In genomic region chr7:87345962-87346371, GRCh38 we compare ENCODE assay signal across 8 cellular contexts. TPM values are rescaled to one million over a fixed set of nuclear protein-coding genes. Genes with fewer than 3 reads are reported as not detected.
DNase-seq lines count a peak whose midpoint lies in the region; ATAC-seq and TF ChIP-seq lines count a peak whose summit lies in the region.

No MANE protein-coding gene starts in this region.

- intact Hi-C loops in uterus (cut with DNase I; ENCODE audit: low total_unique reads) = no loop called here

- peak overlapping the region; percentile 83 for H3K56ac ChIP-seq in mesendoderm (ENCODE audit: low read length)

- peak overlapping the region; percentile 68 for H4K5ac ChIP-seq in mesendoderm (ENCODE audit: low read length)

- peak overlapping the region; percentile 33 for H3K27ac Mint-ChIP-seq in activated T-cell treated with anti-CD3 and anti-CD28 coated beads, Interleukin-2, amount 50 U/mL, for 72 hours
- H3K27ac Mint-ChIP-seq in central memory CD8-positive, alpha-beta T cell (ENCODE audit: low read depth) = peak overlapping the region; percentile 92

- H3K9me3 Mint-ChIP-seq in activated T-cell treated with anti-CD3 and anti-CD28 coated beads, Interleukin-2, amount 50 U/mL, for 72 hours = no peaks in the 10 kb centered on the region
- no peaks in the 10 kb centered on the region for H3K9me3 Mint-ChIP-seq in central memory CD8-positive, alpha-beta T cell

- H4K8ac ChIP-seq in mesendoderm (ENCODE audit: low read depth, low read length) = no peak overlapping the region

- peak overlapping the region; percentile 74 for H3K9ac ChIP-seq in mesendoderm (ENCODE audit: low read length)

- no peak overlapping the region for H2BK5ac ChIP-seq in mesendoderm (ENCODE audit: low read length)

- H3K36me3 ChIP-seq in mesendoderm (ENCODE audit: control insufficient read depth, insufficient read depth, low read length) = no peaks in the 10 kb centered on the region
- no peaks in the 10 kb centered on the region for H3K36me3 ChIP-seq in uterus

- peak overlapping the region; percentile 96 to 99 for H3K4me3 Mint-ChIP-seq in activated T-cell treated with anti-CD3 and anti-CD28 coated beads, Interleukin-2, amount 50 U/mL, for 72 hours
- peak overlapping the region; percentile 90 for H3K4me3 Mint-ChIP-seq in central memory CD8-positive, alpha-beta T cell

- H3K36me3 Mint-ChIP-seq in activated T-cell treated with anti-CD3 and anti-CD28 coated beads, Interleukin-2, amount 50 U/mL, for 72 hours (ENCODE audit: insufficient read depth in 2 of 2) = peaks cover 10 to 13% of the 10 kb centered on the region in 2 donors
- H3K36me3 Mint-ChIP-seq in central memory CD8-positive, alpha-beta T cell (ENCODE audit: insufficient read depth) = peaks cover 17% of the 10 kb centered on the region

- no peaks in the 10 kb centered on the region for H3K79me1 ChIP-seq in mesendoderm (ENCODE audit: low read length)

- H2BK15ac ChIP-seq in mesendoderm (replicated peaks; ENCODE audit: low read depth) = no peak overlapping the region

- no peaks in the 10 kb centered on the region for H3K9me3 ChIP-seq in uterus

- H3K4me1 Mint-ChIP-seq in activated T-cell treated with anti-CD3 and anti-CD28 coated beads, Interleukin-2, amount 50 U/mL, for 72 hours (ENCODE audit: low read depth) = peaks cover 50% of the 10 kb centered on the region
- H3K4me1 Mint-ChIP-seq in central memory CD8-positive, alpha-beta T cell = peaks cover 39% of the 10 kb centered on the region

- WGBS in mesendoderm (ENCODE audit: extremely low coverage, insufficient coverage, low lambda C conversion rate) = no CpG with 5 or more reads among the region's 8 CpGs

- H3K79me2 ChIP-seq in mesendoderm (ENCODE audit: control insufficient read depth, insufficient read depth, low read length) = no peaks in the 10 kb centered on the region

- no peak overlapping the region for H3K4ac ChIP-seq in mesendoderm (ENCODE audit: low read depth, low read length)

- no peak overlapping the region for H2BK120ac ChIP-seq in mesendoderm (ENCODE audit: low read depth, low read length)

- H3K27me3 Mint-ChIP-seq in activated T-cell treated with anti-CD3 and anti-CD28 coated beads, Interleukin-2, amount 50 U/mL, for 72 hours (ENCODE audit: low read depth) = no peaks in the 10 kb centered on the region
- H3K27me3 Mint-ChIP-seq in central memory CD8-positive, alpha-beta T cell = no peaks in the 10 kb centered on the region

- H3K4me1 ChIP-seq in mesendoderm (ENCODE audit: control insufficient read depth, low read depth, low read length) (peaks cover 1% of the 10 kb centered on the region), uterus (peaks cover 0 to 8% of the 10 kb centered on the region in 2 donors)

- H3K27ac ChIP-seq in mesendoderm (ENCODE audit: low read depth, low read length) (no peak overlapping the region), uterus (peak overlapping the region; percentile 84 to 89)

- H2AK5ac ChIP-seq in mesendoderm (ENCODE audit: low read length) = no peak overlapping the region

- ATAC-seq in activated T-cell treated with anti-CD3 and anti-CD28 coated beads, Interleukin-2, amount 50 U/mL, for 72 hours (replicated peaks in 1 of 2) = peak in 1 of 2 donors; percentile 1
- peak; percentile 3 for ATAC-seq in central memory CD8-positive, alpha-beta T cell (replicated peaks; ENCODE audit: extremely low read depth, poor library complexity, severe bottlenecking)

- no peak for DNase-seq in activated T-cell treated with anti-CD3 and anti-CD28 coated beads, Interleukin-2, amount 50 U/mL, for 72 hours
- no peak for DNase-seq in activated T-cell treated with anti-CD3 and anti-CD28 coated beads, Interleukin-2, amount 50 U/mL, for 1 hour
- DNase-seq in Jurkat, Clone E6-1 (ENCODE audit: low read depth, low spot score) = no peak
- DNase-seq in central memory CD8-positive, alpha-beta T cell (ENCODE audit: low spot score in 2 of 2) = no peak
- DNase-seq in mesendoderm (no peak), uterus (no peak), epidermal melanocyte (ENCODE audit: insufficient read length, low spot score) (no peak), GF-D8 (lab: John Stamatoyannopoulos, UW) (no peak)

- no peak overlapping the region for H3K18ac ChIP-seq in mesendoderm (ENCODE audit: low read length)

- no peaks in the 10 kb centered on the region for H3K27me3 ChIP-seq in mesendoderm (ENCODE audit: insufficient read depth, low read length, poor library complexity)
- no peaks in the 10 kb centered on the region for H3K27me3 ChIP-seq in uterus

- H3K23ac ChIP-seq in mesendoderm (ENCODE audit: low read length) = no peak overlapping the region

- H3K4me2 ChIP-seq in mesendoderm (ENCODE audit: low read length) = peak overlapping the region; percentile 79

- no peak for TF ChIP-seq POLR2A in uterus (IDR thresholded peaks at IDR 0.05)

- peak overlapping the region; percentile 81 for H3K4me3 ChIP-seq in Jurkat, Clone E6-1 (ENCODE audit: low read length)
- H3K4me3 ChIP-seq in mesendoderm (ENCODE audit: low read length) (peak overlapping the region; percentile 65), uterus (peak overlapping the region; percentile 60 to 72)

- no peak for TF ChIP-seq CTCF in uterus (IDR thresholded peaks at IDR 0.05)

RNA-seq across cellular contexts. Expression of gene CROT, which starts 0.5 kb away (rescaled TPM):
- total RNA-seq in activated T-cell treated with anti-CD3 and anti-CD28 coated beads, Interleukin-2, amount 50 U/mL, for 72 hours = 10 to 100 TPM in 1 of 2 donors, 1 to 10 TPM in 1; 9.6 to 12.6 TPM
- polyA plus RNA-seq in Jurkat, Clone E6-1 (2012; ENCODE audit: insufficient read depth, insufficient read length) = 8.6 TPM
- 1.6 TPM for polyA plus RNA-seq in mesendoderm (2013, experiment 1 of 2)
- 1.7 TPM for polyA plus RNA-seq in mesendoderm (2013, experiment 2 of 2)
- total RNA-seq in uterus = 10 to 100 TPM in 2 of 4 donors, 1 to 10 TPM in 2; 4.1 to 43.0 (median 14.0) TPM
